10 cellular contexts compared by ENCODE assay signal in the genomic region with DNA sequence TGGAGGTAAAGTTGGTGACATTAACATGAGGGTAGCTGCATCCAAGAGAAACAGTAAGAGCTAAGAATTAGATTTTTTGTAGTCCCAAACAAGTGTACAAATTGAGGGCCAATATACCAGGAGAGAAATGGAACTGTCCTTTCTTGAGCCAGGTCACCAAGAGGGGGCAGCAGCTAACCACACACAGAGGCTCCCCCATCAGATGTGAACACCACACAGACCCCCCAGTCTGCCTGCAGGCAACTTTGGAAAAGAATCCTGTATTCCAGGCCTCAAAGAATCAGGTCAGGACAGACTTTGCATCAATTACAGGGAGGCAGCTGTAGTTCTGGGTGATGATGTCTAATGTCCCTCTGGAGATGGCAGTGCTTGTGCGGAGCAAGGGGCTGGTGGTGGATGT.
DNase-seq lines count a peak whose midpoint lies in the region; ATAC-seq and TF ChIP-seq lines count a peak whose summit lies in the region.
"Had no signal": no experiment of that assay in that cellular context is flagged by ENCODE, and none has a peak within 500 bp of the region (broad histone marks: within the 10 kb centered on the region; RNA-seq: fewer than 3 reads in every experiment).

No MANE protein-coding gene starts in this region.

- peaks cover 0 to 73% of the 10 kb centered on the region in 2 donors for H3K36me3 ChIP-seq in gastrocnemius medialis

- H3K27me3 ChIP-seq in dorsolateral prefrontal cortex = no peaks in the 10 kb centered on the region
- H3K27me3 ChIP-seq in gastrocnemius medialis = no peaks in the 10 kb centered on the region

- no peaks in the 10 kb centered on the region for H3K9me3 ChIP-seq in gastrocnemius medialis

- H3K27ac ChIP-seq in dorsolateral prefrontal cortex = peak overlapping the region in 1 of 59 donors; percentile 67
- no peak overlapping the region for H3K27ac ChIP-seq in gastrocnemius medialis

- TF ChIP-seq POLR2A in NB4 (IDR thresholded peaks at IDR 0.05; ENCODE audit: extremely low read depth, insufficient read length) (no peak), gastrocnemius medialis (IDR thresholded peaks at IDR 0.05) (no peak)

- TF ChIP-seq CTCF in NB4 (IDR thresholded peaks at IDR 0.05; ENCODE audit: low read depth, low read length) (peak; percentile 42), dorsolateral prefrontal cortex (IDR thresholded peaks at IDR 0.05 in 54 of 56, conservative IDR thresholded peaks at IDR 0.05 in 2 of 56; ENCODE audit: low read depth in 1 of 56, partially characterized antibody in 56 of 56) (peak in 51 of 56 donors; percentile 14 to 62 (median 42)), gastrocnemius medialis (IDR thresholded peaks at IDR 0.05 in 4 of 5, conservative IDR thresholded peaks at IDR 0.05 in 1 of 5) (peak in 4 of 5 experiments; percentile 18 to 45 (median 26))

- intact Hi-C loops in dorsolateral prefrontal cortex (cut with DNase I) = no loop called here
- intact Hi-C loops in gastrocnemius medialis (cut with DNase I; ENCODE audit: low total_unique reads) = no loop called here

- DNase-seq in NOMO-1 treated with DMSO at 0.1 percent for 48 hours (lab: John Stamatoyannopoulos, UW; ENCODE audit: unreplicated experiment) (peak; percentile 1), NOMO-1 treated with dmso at 0.1 percent for 144 hours (lab: John Stamatoyannopoulos, UW; ENCODE audit: unreplicated experiment) (no peak), NB4 (ENCODE audit: low read depth) (peak; percentile 45), dorsolateral prefrontal cortex (peak in 1 of 10 donors; percentile 50), gastrocnemius medialis (no peak)
- no peak for DNase-seq in NK-92 treated with Interleukin-12 subunit alpha and Interleukin-12 subunit beta, amount 100 ng/mL, for 24 hours (lab: John Stamatoyannopoulos, UW)
- DNase-seq: activated B cell treated with CpG ODN at 0.5 μM for 24 hours, DMS153 had no signal

- peaks cover 6 to 10% of the 10 kb centered on the region in 2 donors for H3K4me1 ChIP-seq in gastrocnemius medialis

- H3K4me3 ChIP-seq in NB4 (ENCODE audit: low read depth, low read length) (no peak overlapping the region), dorsolateral prefrontal cortex (no peak overlapping the region), gastrocnemius medialis (no peak overlapping the region)

- ATAC-seq in gastrocnemius medialis = no peak
- ATAC-seq in GM21390 (IDR thresholded peaks at IDR 0.05; ENCODE audit: unreplicated experiment) = no peak
- ATAC-seq in HG02973 (IDR thresholded peaks at IDR 0.05; ENCODE audit: unreplicated experiment) = no peak

- in situ Hi-C loops in gastrocnemius medialis (cut with MboI; ENCODE audit: low sequenced_read_pairs in 4 of 4) = no loop called here

Comparison
In these comparisons a context has a peak if more than half of its experiments do, and no peak if none do; other contexts are left out.
1. DNase-seq: peak in NOMO-1 treated with DMSO at 0.1 percent for 48 hours (single experiment) and NB4 (single experiment); none in NOMO-1 treated with dmso at 0.1 percent for 144 hours (single experiment), gastrocnemius medialis (0 of 2) and NK-92 treated with Interleukin-12 subunit alpha and Interleukin-12 subunit beta, amount 100 ng/mL, for 24 hours (single experiment).
2. Peak in every context shown above with its lines, with median percentiles within 50 percentile points of each other: CTCF ChIP-seq.